ENCODE assay signal across 9 cellular contexts in genomic region chr19:29837448-29837961, GRCh38. TPM values are rescaled to one million over a fixed set of nuclear protein-coding genes. Genes with fewer than 3 reads are reported as not detected.
DNase-seq lines count a peak whose midpoint lies in the region; ATAC-seq and TF ChIP-seq lines count a peak whose summit lies in the region.
"Had no signal": no experiment of that assay in that cellular context is flagged by ENCODE, and none has a peak within 500 bp of the region (broad histone marks: within the 10 kb centered on the region; RNA-seq: fewer than 3 reads in every experiment).

No MANE protein-coding gene starts in this region.

- no peaks in the 10 kb centered on the region for H3K27me3 Mint-ChIP-seq in MCF 10A (ENCODE audit: insufficient read depth, unreplicated experiment)

- H3K9me2 ChIP-seq in OCI-LY1 (ENCODE audit: low read depth, low read length) = no peaks in the 10 kb centered on the region

- H3K36me3 Mint-ChIP-seq in MCF 10A (ENCODE audit: insufficient read depth, unreplicated experiment) = no peaks in the 10 kb centered on the region

- H3K79me2 ChIP-seq in OCI-LY1 (ENCODE audit: insufficient read depth, low read length) (no peaks in the 10 kb centered on the region), osteoblast (ENCODE audit: insufficient read depth, low read length) (no peaks in the 10 kb centered on the region)

- peaks cover 7% of the 10 kb centered on the region for H3K4me1 ChIP-seq in OCI-LY1 (ENCODE audit: insufficient read depth, low read length, severe bottlenecking)
- no peaks in the 10 kb centered on the region for H3K4me1 ChIP-seq in osteoblast (ENCODE audit: insufficient read depth, low read length)
- H3K4me1 ChIP-seq in esophagus squamous epithelium = peaks cover 0 to 10% (median 0%) of the 10 kb centered on the region in 3 donors

- no peak overlapping the region for H3K27ac Mint-ChIP-seq in MCF 10A (ENCODE audit: low read depth, unreplicated experiment)

- H3K27ac ChIP-seq in OCI-LY1 (ENCODE audit: low read depth, low read length, poor library complexity, severe bottlenecking) (no peak overlapping the region), osteoblast (ENCODE audit: low read depth, low read length) (no peak overlapping the region), esophagus squamous epithelium (no peak overlapping the region)

- intact Hi-C loops in esophagus squamous epithelium (cut with DNase I) (no loop called here), MCF 10A (cut with micrococcal nuclease) (no loop called here)

- peak overlapping the region; percentile 19; the same call in 1 of the 2 replicates for H3K4me2 ChIP-seq in OCI-LY1 (ENCODE audit: low read length)
- no peak overlapping the region for H3K4me2 ChIP-seq in osteoblast (ENCODE audit: insufficient read depth, low read length)

- H3K27me3 ChIP-seq in OCI-LY1 (ENCODE audit: insufficient read depth, low read length) (no peaks in the 10 kb centered on the region; the same call in 1 of the 2 replicates), osteoblast (ENCODE audit: insufficient read depth, low read length) (peaks cover 10% of the 10 kb centered on the region), esophagus squamous epithelium (peaks cover 0 to 38% (median 0%) of the 10 kb centered on the region in 4 donors)

- H3K4me3 ChIP-seq in OCI-LY1 (ENCODE audit: low read depth, low read length, poor library complexity, severe bottlenecking) = no peak overlapping the region
- H3K4me3 ChIP-seq in osteoblast (ENCODE audit: insufficient read depth, low read length) = no peak overlapping the region
- no peak overlapping the region for H3K4me3 ChIP-seq in esophagus squamous epithelium

- CTCF ChIA-PET in MCF 10A (lab: Yijun Ruan, JAX) = interaction anchor here (0.6 to 1.0 kb wide), 3 partner anchors 48 to 655 kb away, joined by 3 to 4 read pairs (median 3); no protein-coding TSS in a partner anchor

- H3K4me3 Mint-ChIP-seq in MCF 10A (ENCODE audit: unreplicated experiment) = no peak overlapping the region

- H3K4me1 Mint-ChIP-seq in MCF 10A (ENCODE audit: insufficient read depth, unreplicated experiment) = no peaks in the 10 kb centered on the region

- H4K20me1 ChIP-seq in OCI-LY1 (ENCODE audit: insufficient read depth, low read length) (no peaks in the 10 kb centered on the region), osteoblast (ENCODE audit: insufficient read depth, low read length) (no peaks in the 10 kb centered on the region)

- POLR2A ChIA-PET in MCF 10A (lab: Yijun Ruan, JAX) = interaction anchor here (0.5 to 0.7 kb wide), 2 partner anchors 21 to 84 kb away, joined by 3 read pairs; no protein-coding TSS in a partner anchor

- no peak overlapping the region for H2AFZ ChIP-seq in OCI-LY1 (ENCODE audit: low read length)
- no peak overlapping the region for H2AFZ ChIP-seq in osteoblast (ENCODE audit: low read length)

- H3F3A ChIP-seq in OCI-LY1 (ENCODE audit: insufficient read depth, low read length) = no peaks in the 10 kb centered on the region

- no peak overlapping the region for H3K9ac ChIP-seq in OCI-LY1 (ENCODE audit: low read length)

- TF ChIP-seq CTCF in OCI-LY1 (IDR thresholded peaks at IDR 0.05; ENCODE audit: low read length) (no peak), osteoblast (IDR thresholded peaks at IDR 0.05; ENCODE audit: extremely low read depth, low read depth, low read length) (no peak), esophagus squamous epithelium (IDR thresholded peaks at IDR 0.05) (no peak), MCF 10A (IDR thresholded peaks at IDR 0.05; ENCODE audit: unreplicated experiment) (no peak)

- ATAC-seq in GM18499 (IDR thresholded peaks at IDR 0.05; ENCODE audit: insufficient read depth, unreplicated experiment) (peak; percentile 62), GM21723 (IDR thresholded peaks at IDR 0.05; ENCODE audit: unreplicated experiment) (peak; percentile 77)
- ATAC-seq: Right ventricle myocardium inferior had no signal

- no peak for TF ChIP-seq POLR2A in esophagus squamous epithelium (IDR thresholded peaks at IDR 0.05)

- peak; percentile 69 for DNase-seq in osteoblast (ENCODE audit: insufficient read length, low spot score, missing footprints)
- no peak for DNase-seq in esophagus squamous epithelium (lab: John Stamatoyannopoulos, UW)
- DNase-seq in MCF 10A (ENCODE audit: unreplicated experiment) = no peak
- no peak for DNase-seq in hypothalamus (lab: John Stamatoyannopoulos, UW)
- no peak for DNase-seq in NCI-H69 (lab: John Stamatoyannopoulos, UW)

- WGBS in esophagus squamous epithelium, 2 donors = 54 to 67% methylated on average over 3 to 4 of the region's 6 CpGs

- H3K36me3 ChIP-seq in OCI-LY1 (ENCODE audit: insufficient read depth, low read length) = no peaks in the 10 kb centered on the region
- H3K36me3 ChIP-seq in osteoblast (ENCODE audit: insufficient read depth, low read length) = no peaks in the 10 kb centered on the region
- no peaks in the 10 kb centered on the region for H3K36me3 ChIP-seq in esophagus squamous epithelium

- no peaks in the 10 kb centered on the region for H3K9me3 ChIP-seq in OCI-LY1 (ENCODE audit: low read length)
- no peaks in the 10 kb centered on the region for H3K9me3 ChIP-seq in osteoblast (ENCODE audit: low read depth, low read length)
- no peaks in the 10 kb centered on the region for H3K9me3 ChIP-seq in esophagus squamous epithelium

- no TSS peak for BruUV-seq in MCF 10A (replicated peaks; lab: Mats Ljungman, UMichigan)

- H3K9me3 Mint-ChIP-seq in MCF 10A (ENCODE audit: unreplicated experiment) = no peaks in the 10 kb centered on the region

RNA-seq across cellular contexts. Expression of gene CCNE1, which starts 25.7 kb away (rescaled TPM):
- total RNA-seq in osteoblast = 4.7 and 5.0 TPM in 2 replicates
- total RNA-seq in esophagus squamous epithelium = 1 to 10 TPM; 3.2 to 9.4 (median 5.4) TPM
- 3.0 and 3.5 TPM in 2 replicates for total RNA-seq in MCF 10A (2022)
